Comparison of ENCODE assay signal across 17 cellular contexts in genomic region chr9:69143291-69143690, GRCh38. TPM values are rescaled to one million over a fixed set of nuclear protein-coding genes. Genes with fewer than 3 reads are reported as not detected.
DNase-seq lines count a peak whose midpoint lies in the region; ATAC-seq and TF ChIP-seq lines count a peak whose summit lies in the region.
"Had no signal": no experiment of that assay in that cellular context is flagged by ENCODE, and none has a peak within 500 bp of the region (broad histone marks: within the 10 kb centered on the region; RNA-seq: fewer than 3 reads in every experiment).

No MANE protein-coding gene starts in this region.

- H3K4me3 Mint-ChIP-seq in activated CD4-positive, alpha-beta T cell treated with anti-CD3 and anti-CD28 coated beads, Interleukin-2, amount 10 ng/mL, durations not matched to agents 7 days and 5 days, result no peak overlapping the region
- H3K4me3 Mint-ChIP-seq: CD4-positive, alpha-beta T cell had no signal

- no peaks in the 10 kb centered on the region for H3K4me1 Mint-ChIP-seq in activated CD4-positive, alpha-beta T cell treated with anti-CD3 and anti-CD28 coated beads, Interleukin-2, amount 10 ng/mL, durations not matched to agents 7 days and 5 days

- TF ChIP-seq CTCF in SK-N-SH (IDR thresholded peaks at IDR 0.05) (no peak), cardiac fibroblast (IDR thresholded peaks at IDR 0.05; ENCODE audit: low read depth, low read length) (no peak), foreskin keratinocyte (conservative IDR thresholded peaks at IDR 0.05) (no peak)

- POLR2A ChIA-PET in SK-N-SH (lab: Yijun Ruan, JAX), result no interaction called here
- POLR2A ChIA-PET in activated CD4-positive, alpha-beta T cell treated with anti-CD3 and anti-CD28 coated beads, Interleukin-2, amount 10 ng/mL, durations not matched to agents 7 days and 5 days (lab: Charles Lee), result no interaction called here

- H3K9me2 ChIP-seq in SK-N-SH, result no peaks in the 10 kb centered on the region

- ATAC-seq in SK-N-SH treated with all-trans-retinoic acid at 6 μM for 48 hours (no peak), foreskin keratinocyte (peak; percentile 48), HG02885 (IDR thresholded peaks at IDR 0.05; ENCODE audit: poor library complexity, unreplicated experiment) (no peak)

- WGBS in SK-N-SH (ENCODE audit: low lambda C conversion rate), result 58% methylated on average over 1 of the region's 1 CpG

- peaks cover 6% of the 10 kb centered on the region for H3F3A ChIP-seq in SK-N-SH (replicated peaks; ENCODE audit: insufficient read depth)

- H3K79me2 ChIP-seq in SK-N-SH (ENCODE audit: insufficient read depth), result no peaks in the 10 kb centered on the region

- no peak overlapping the region for H3K27ac ChIP-seq in SK-N-SH (ENCODE audit: low read depth in 2 of 2, low read length in 1 of 2)
- H3K27ac ChIP-seq in foreskin keratinocyte, result peak overlapping the region; percentile 8
- H3K27ac ChIP-seq: 22Rv1 had no signal

- no peak for TF ChIP-seq RAD21 in SK-N-SH (IDR thresholded peaks at IDR 0.05; ENCODE audit: low read length)

- H3K27ac Mint-ChIP-seq in activated CD4-positive, alpha-beta T cell treated with anti-CD3 and anti-CD28 coated beads, Interleukin-2, amount 10 ng/mL, durations not matched to agents 7 days and 5 days, result no peak overlapping the region
- H3K27ac Mint-ChIP-seq: CD4-positive, alpha-beta T cell had no signal

- H3K4me1 ChIP-seq in SK-N-SH (ENCODE audit: control insufficient read depth in 1 of 2, insufficient read depth in 2 of 2, low read depth in 1 of 2, low read length in 1 of 2), result peaks cover 8 to 18% of the 10 kb centered on the region in 2 experiments; a peak in 2 of 4 replicates
- H3K4me1 ChIP-seq in foreskin keratinocyte, result peaks cover 16% of the 10 kb centered on the region
- H3K4me1 ChIP-seq: BE2C had no signal

- H3K9ac ChIP-seq in SK-N-SH, result no peak overlapping the region

- no peaks in the 10 kb centered on the region for H3K9me3 Mint-ChIP-seq in activated CD4-positive, alpha-beta T cell treated with anti-CD3 and anti-CD28 coated beads, Interleukin-2, amount 10 ng/mL, durations not matched to agents 7 days and 5 days
- H3K9me3 Mint-ChIP-seq: CD4-positive, alpha-beta T cell had no signal

- H3K9me3 ChIP-seq in SK-N-SH, result no peaks in the 10 kb centered on the region
- H3K9me3 ChIP-seq: BE2C had no signal

- peaks cover 5% of the 10 kb centered on the region for H3K27me3 Mint-ChIP-seq in activated CD4-positive, alpha-beta T cell treated with anti-CD3 and anti-CD28 coated beads, Interleukin-2, amount 10 ng/mL, durations not matched to agents 7 days and 5 days
- H3K27me3 Mint-ChIP-seq: CD4-positive, alpha-beta T cell had no signal

- no peaks in the 10 kb centered on the region for H3K36me3 Mint-ChIP-seq in activated CD4-positive, alpha-beta T cell treated with anti-CD3 and anti-CD28 coated beads, Interleukin-2, amount 10 ng/mL, durations not matched to agents 7 days and 5 days (ENCODE audit: low read depth)

- H4K20me1 ChIP-seq in SK-N-SH (ENCODE audit: insufficient read depth), result no peaks in the 10 kb centered on the region

- CTCF ChIA-PET in SK-N-SH (lab: Yijun Ruan, JAX), result interaction anchor here (0.8 to 1.6 kb wide), 3 partner anchors 21 to 84 kb away, joined by 3 read pairs; no protein-coding TSS in a partner anchor
- CTCF ChIA-PET in activated CD4-positive, alpha-beta T cell treated with anti-CD3 and anti-CD28 coated beads, Interleukin-2, amount 10 ng/mL, durations not matched to agents 7 days and 5 days (lab: Charles Lee), result interaction anchor here (1.0 to 1.3 kb wide), 3 partner anchors 15 to 37 kb away, joined by 3 read pairs; no protein-coding TSS in a partner anchor

- H3K27me3 ChIP-seq in SK-N-SH (ENCODE audit: insufficient read depth), result no peaks in the 10 kb centered on the region
- H3K27me3 ChIP-seq in foreskin keratinocyte, result no peaks in the 10 kb centered on the region
- H3K27me3 ChIP-seq: BE2C had no signal

- peak in 1 of 2 experiments; percentile 35; a peak in 1 of 4 replicates for TF ChIP-seq EP300 in SK-N-SH (IDR thresholded peaks at IDR 0.05; ENCODE audit: borderline replicate concordance in 1 of 2, low read depth in 1 of 2, low read length in 1 of 2)

- no peak overlapping the region for H3K4me3 ChIP-seq in SK-N-SH (ENCODE audit: low read depth in 2 of 2, low read length in 1 of 2)
- H3K4me3 ChIP-seq in cardiac fibroblast (replicated peaks in 1 of 2; ENCODE audit: low read depth in 2 of 2, low read length in 2 of 2), result no peak overlapping the region

- DNase-seq in SK-N-SH (no peak), cardiac fibroblast (ENCODE audit: low read depth in 2 of 2) (peak; percentile 28 to 34), foreskin keratinocyte (no peak), renal cortical epithelial cell (ENCODE audit: low read depth) (peak; percentile 22), NOMO-1 (lab: John Stamatoyannopoulos, UW; ENCODE audit: unreplicated experiment in 2 of 2) (no peak)
- no peak for DNase-seq in activated CD4-positive, alpha-beta T cell treated with anti-CD3 and anti-CD28 coated beads, Interleukin-2, amount 10 ng/mL, durations not matched to agents 7 days and 5 days
- DNase-seq: BE2C; CD4-positive, alpha-beta T cell; DMS79; KBM-7; NCI-H1436; NCI-H2029 treated with DMSO at 0.1 percent for 48 hours; NCI-H510A treated with DMSO at 0.1 percent for 48 hours; SIG-M5 had no signal

- no peak overlapping the region for H3K4me2 ChIP-seq in SK-N-SH

- no peak overlapping the region for H2AFZ ChIP-seq in SK-N-SH (ENCODE audit: low read depth)

- no peaks in the 10 kb centered on the region for H3K36me3 ChIP-seq in SK-N-SH (replicated peaks in 1 of 2; ENCODE audit: control insufficient read depth in 1 of 2, insufficient read depth in 2 of 2, low read length in 1 of 2)
- H3K36me3 ChIP-seq: BE2C had no signal

TF ChIP-seq in SK-N-SH, 30 proteins besides CTCF, POLR2A, EP300 and RAD21:
- TF ChIP-seq FOSL2 (IDR thresholded peaks at IDR 0.05; ENCODE audit: borderline replicate concordance, low read depth), result no peak
- peak; percentile 17; the same call in 1 of the 2 replicates for TF ChIP-seq TCF12 (IDR thresholded peaks at IDR 0.05)
- no peak for TF ChIP-seq USF1 (IDR thresholded peaks at IDR 0.05; ENCODE audit: borderline replicate concordance, low read depth)
- no peak for TF ChIP-seq USF2 (IDR thresholded peaks at IDR 0.05; ENCODE audit: borderline replicate concordance, low read depth, low read length)

TF ChIP-seq in SK-N-SH treated with all-trans-retinoic acid at 6 μM for 48 hours, 23 proteins besides CTCF, POLR2A, EP300 and RAD21:
- TF ChIP-seq CREB5 (CRISPR knock-in tag; IDR thresholded peaks at IDR 0.05; ENCODE audit: low read depth), result no peak

RNA-seq across cellular contexts. Expression of gene TJP2, which starts 30.8 kb away (rescaled TPM):
- 17.7 and 18.4 TPM in 2 replicates for polyA plus RNA-seq in SK-N-SH (2012; rRNA removed)
- 18.9 and 19.8 TPM in 2 replicates for polyA plus RNA-seq in SK-N-SH (2012; cell fraction: cytosol; rRNA removed)
- 30.5 and 38.4 TPM in 2 replicates for polyA plus RNA-seq in SK-N-SH (2012; cell fraction: nucleus; rRNA removed)
- 126 and 140 TPM in 2 replicates for total RNA-seq in foreskin keratinocyte
- polyA plus RNA-seq in foreskin keratinocyte, result 57.9 and 59.8 TPM in 2 replicates
- total RNA-seq in renal cortical epithelial cell, result 152 and 405 TPM in 2 replicates
- 10 to 100 TPM; 21.4 to 24.5 TPM for total RNA-seq in activated CD4-positive, alpha-beta T cell treated with anti-CD3 and anti-CD28 coated beads, Interleukin-2, amount 10 ng/mL, durations not matched to agents 7 days and 5 days

Comparison
In these comparisons a context has a peak if more than half of its experiments do, and no peak if none do; other contexts are left out.
1. DNase-seq: peak in cardiac fibroblast (2 of 2) and renal cortical epithelial cell (single experiment); none in SK-N-SH (single experiment), foreskin keratinocyte (0 of 2), activated CD4-positive, alpha-beta T cell treated with anti-CD3 and anti-CD28 coated beads, Interleukin-2, amount 10 ng/mL, durations not matched to agents 7 days and 5 days (single experiment) and NOMO-1 (0 of 2).